In genomic region chr15:89740137-89740536, GRCh38 we compare ENCODE assay signal across 9 cellular contexts. TPM values are rescaled to one million over a fixed set of nuclear protein-coding genes. Genes with fewer than 3 reads are reported as not detected.
A peak's percentile ranks its signal among the peaks of the same experiment; 100 is the strongest.
DNase-seq lines count a peak whose midpoint lies in the region; ATAC-seq and TF ChIP-seq lines count a peak whose summit lies in the region.
"Had no signal": no experiment of that assay in that cellular context is flagged by ENCODE, and none has a peak within 500 bp of the region (broad histone marks: within the 10 kb centered on the region; RNA-seq: fewer than 3 reads in every experiment).

No MANE protein-coding gene starts in this region.

- TF ChIP-seq CTCF in GM12875 (IDR thresholded peaks at IDR 0.05; ENCODE audit: borderline replicate concordance, insufficient read depth, low read depth, low read length) = peak; percentile 84

- DNase-seq in A172 (ENCODE audit: low spot score) = peak; percentile 61
- DNase-seq in NCI-H526 (lab: John Stamatoyannopoulos, UW) = peak; percentile 82 to 88
- DNase-seq in activated CD4-positive, alpha-beta T cell treated with anti-CD3 and anti-CD28 coated beads for 4 hours = peak; percentile 51 to 66
- DNase-seq in effector CD4-positive, alpha-beta T cell = peak; percentile 50
- DNase-seq in memory B cell (ENCODE audit: low spot score in 2 of 2) = peak; percentile 65 to 69
- DNase-seq in stimulated activated naive B cell treated with anti-CD40 and anti-IgM and Interleukin-4, amounts not matched to agents 10 μg/mL and 1 μg/mL and 100 μg/mL, for 72 hours = peak; percentile 49

- H3K4me3 ChIP-seq in GM12875 (ENCODE audit: low read depth, low read length) = no peak overlapping the region

- no peak overlapping the region for H3K27ac Mint-ChIP-seq in memory B cell
- H3K27ac Mint-ChIP-seq in stimulated activated naive B cell treated with anti-CD40 and anti-IgM and Interleukin-4, amounts not matched to agents 10 μg/mL and 1 μg/mL and 100 μg/mL, for 72 hours = no peak overlapping the region

- no peaks in the 10 kb centered on the region for H3K36me3 Mint-ChIP-seq in memory B cell
- H3K36me3 Mint-ChIP-seq in stimulated activated naive B cell treated with anti-CD40 and anti-IgM and Interleukin-4, amounts not matched to agents 10 μg/mL and 1 μg/mL and 100 μg/mL, for 72 hours = no peaks in the 10 kb centered on the region

- ATAC-seq in HG03439 (IDR thresholded peaks at IDR 0.05; ENCODE audit: unreplicated experiment) (peak; percentile 79), memory B cell (ENCODE audit: low read depth) (peak; percentile 92)
- ATAC-seq in stimulated activated naive B cell treated with anti-CD40 and anti-IgM and Interleukin-4, amounts not matched to agents 10 μg/mL and 1 μg/mL and 100 μg/mL, for 72 hours (replicated peaks) = peak; percentile 92 to 95

- no peak overlapping the region for H3K4me3 Mint-ChIP-seq in memory B cell
- peak overlapping the region in 1 of 2 donors; percentile 26 for H3K4me3 Mint-ChIP-seq in stimulated activated naive B cell treated with anti-CD40 and anti-IgM and Interleukin-4, amounts not matched to agents 10 μg/mL and 1 μg/mL and 100 μg/mL, for 72 hours

- H3K27me3 Mint-ChIP-seq in memory B cell = peaks cover 10% of the 10 kb centered on the region
- peaks cover 26 to 28% of the 10 kb centered on the region in 2 donors for H3K27me3 Mint-ChIP-seq in stimulated activated naive B cell treated with anti-CD40 and anti-IgM and Interleukin-4, amounts not matched to agents 10 μg/mL and 1 μg/mL and 100 μg/mL, for 72 hours

- no peaks in the 10 kb centered on the region for H3K4me1 Mint-ChIP-seq in memory B cell
- peaks cover 2 to 5% of the 10 kb centered on the region in 2 donors for H3K4me1 Mint-ChIP-seq in stimulated activated naive B cell treated with anti-CD40 and anti-IgM and Interleukin-4, amounts not matched to agents 10 μg/mL and 1 μg/mL and 100 μg/mL, for 72 hours

- no peaks in the 10 kb centered on the region for H3K9me3 Mint-ChIP-seq in memory B cell
- H3K9me3 Mint-ChIP-seq in stimulated activated naive B cell treated with anti-CD40 and anti-IgM and Interleukin-4, amounts not matched to agents 10 μg/mL and 1 μg/mL and 100 μg/mL, for 72 hours = no peaks in the 10 kb centered on the region

RNA-seq across cellular contexts. Expression of gene MESP1, which starts 10.9 kb away (rescaled TPM):
- 0.89 and 1.5 TPM in 2 replicates for total RNA-seq in A172 (2014; rRNA removed; shearing (Covaris generic))

RNA-seq across cellular contexts. Expression of gene MESP2, which starts 36.0 kb away (rescaled TPM):
- total RNA-seq in A172 (2014; rRNA removed; shearing (Covaris generic)) = not detected in 2 replicates
- total RNA-seq: skeletal muscle tissue had no signal

RNA-seq across cellular contexts. Expression of gene WDR93, which starts 49.5 kb away (rescaled TPM):
- total RNA-seq in A172 (2014; rRNA removed; shearing (Covaris generic)) = 0.17 TPM in 1 of 2 replicates, not detected in the other
- total RNA-seq: skeletal muscle tissue had no signal

RNA-seq across cellular contexts. Expression of gene PEX11A, which starts 49.6 kb away (rescaled TPM):
- total RNA-seq in A172 (2014; rRNA removed; shearing (Covaris generic)) = 6.3 and 7.2 TPM in 2 replicates
